ENCODE assay signal across 1 cellular context in genomic region chr11:57424137-57424801, GRCh38.
TF ChIP-seq lines count a peak whose summit lies in the region.

No MANE protein-coding gene starts in this region.

TF ChIP-seq in A549, 52 proteins besides CTCF, POLR2A, EP300 and RAD21 (continued from another document):
- no peak for TF ChIP-seq BCL3 (IDR thresholded peaks at IDR 0.05)
- no peak for TF ChIP-seq HOXA7 (CRISPR knock-in tag; IDR thresholded peaks at IDR 0.05)
- TF ChIP-seq HOXB13 (CRISPR knock-in tag; IDR thresholded peaks at IDR 0.05; ENCODE audit: low read depth) = no peak
- TF ChIP-seq RNF2 (IDR thresholded peaks at IDR 0.05; ENCODE audit: borderline replicate concordance, low read depth) = no peak
